8 cellular contexts compared by ENCODE assay signal in the genomic region with DNA sequence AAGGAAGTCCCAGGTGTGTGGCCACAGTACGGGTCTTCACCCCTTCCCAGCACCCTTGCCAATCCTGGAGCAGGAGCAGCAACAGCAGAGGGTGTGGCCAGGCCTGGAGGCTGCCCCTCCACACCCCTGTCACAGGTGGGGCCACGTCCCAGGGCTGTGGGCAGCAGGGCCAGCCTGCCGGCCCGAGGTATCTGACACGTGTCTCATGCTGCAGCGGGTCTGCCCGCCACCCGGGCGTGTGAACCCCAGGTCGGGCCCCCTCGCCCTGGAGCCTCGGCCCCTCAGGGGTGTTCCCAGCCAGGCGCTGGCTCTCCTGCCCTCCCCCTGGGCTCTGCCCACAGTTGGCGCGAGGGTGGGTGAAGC. TPM values are rescaled to one million over a fixed set of nuclear protein-coding genes. Genes with fewer than 3 reads are reported as not detected.
A peak's percentile ranks its signal among the peaks of the same experiment; 100 is the strongest.
DNase-seq lines count a peak whose midpoint lies in the region; ATAC-seq and TF ChIP-seq lines count a peak whose summit lies in the region.
"Not testable (repeated sequence)": the region's sequence is repeated elsewhere in the genome, so short reads cannot be mapped to it uniquely, and the experiment has no call there.

No MANE protein-coding gene starts in this region.

- peak overlapping the region; percentile 61 for H4K91ac ChIP-seq in mesenchymal stem cell (ENCODE audit: low read length)

- H3K4me2 ChIP-seq in SK-N-SH = peak overlapping the region; percentile 78; the same call in 1 of the 2 replicates
- peak overlapping the region; percentile 39 for H3K4me2 ChIP-seq in mesenchymal stem cell (ENCODE audit: low read length, poor library complexity, severe bottlenecking)

- H3K27ac ChIP-seq in SK-N-SH (ENCODE audit: low read depth in 2 of 2, low read length in 1 of 2) (peak overlapping the region in 1 of 2 experiments; percentile 96; a peak in 2 of 4 replicates), esophagus squamous epithelium (peak overlapping the region; percentile 72 to 88 (median 86)), left ventricle myocardium inferior (replicated peaks) (peak overlapping the region; percentile 89), gastrocnemius medialis (peak overlapping the region; percentile 85 to 97 (median 94)), vagina (peak overlapping the region; percentile 92)
- not testable (repeated sequence) for H3K27ac ChIP-seq in mesenchymal stem cell (ENCODE audit: low read length, poor library complexity, severe bottlenecking); suprapubic skin

- TF ChIP-seq EP300 in SK-N-SH (IDR thresholded peaks at IDR 0.05; ENCODE audit: borderline replicate concordance in 1 of 2, low read depth in 1 of 2, low read length in 1 of 2); suprapubic skin (IDR thresholded peaks at IDR 0.05): not testable (repeated sequence)

- H3F3A ChIP-seq in SK-N-SH (replicated peaks; ENCODE audit: insufficient read depth) = not testable (repeated sequence)

- peaks cover 68% of the 10 kb centered on the region for H3K79me2 ChIP-seq in SK-N-SH (ENCODE audit: insufficient read depth)

- not testable (repeated sequence) for H2BK12ac ChIP-seq in mesenchymal stem cell (ENCODE audit: low read length in 2 of 2)

- CTCF ChIA-PET in SK-N-SH (lab: Yijun Ruan, JAX) = not testable (repeated sequence)

- not testable (repeated sequence) for TF ChIP-seq POLR2A in esophagus squamous epithelium (IDR thresholded peaks at IDR 0.05); gastrocnemius medialis (IDR thresholded peaks at IDR 0.05); suprapubic skin (IDR thresholded peaks at IDR 0.05); vagina (IDR thresholded peaks at IDR 0.05)

- TF ChIP-seq CTCF in SK-N-SH (IDR thresholded peaks at IDR 0.05); esophagus squamous epithelium (IDR thresholded peaks at IDR 0.05); left ventricle myocardium inferior (IDR thresholded peaks at IDR 0.05; ENCODE audit: borderline replicate concordance); gastrocnemius medialis (IDR thresholded peaks at IDR 0.05 in 4 of 5, conservative IDR thresholded peaks at IDR 0.05 in 1 of 5); suprapubic skin (IDR thresholded peaks at IDR 0.05); vagina (IDR thresholded peaks at IDR 0.05): not testable (repeated sequence)

- H3K4ac ChIP-seq in mesenchymal stem cell (ENCODE audit: low read depth in 1 of 2, low read length in 2 of 2) = not testable (repeated sequence)

- H2AK5ac ChIP-seq in mesenchymal stem cell (ENCODE audit: low read length, severe bottlenecking) = not testable (repeated sequence)

- peak overlapping the region in 1 of 2 experiments; percentile 40 for H3K18ac ChIP-seq in mesenchymal stem cell (ENCODE audit: low read depth in 1 of 2, low read length in 2 of 2)

- H2BK5ac ChIP-seq in mesenchymal stem cell (ENCODE audit: low read depth, low read length, poor library complexity, severe bottlenecking) = not testable (repeated sequence)

- not testable (repeated sequence) for H3K9ac ChIP-seq in SK-N-SH; mesenchymal stem cell (ENCODE audit: low read length)

- not testable (repeated sequence) for H3K27me3 ChIP-seq in SK-N-SH (ENCODE audit: insufficient read depth); esophagus squamous epithelium; left ventricle myocardium inferior (ENCODE audit: low read depth); mesenchymal stem cell (ENCODE audit: control insufficient read depth in 1 of 2, insufficient read depth in 1 of 2, low read length in 2 of 2); gastrocnemius medialis; suprapubic skin; vagina

- peak in 1 of 2 donors; percentile 4 for ATAC-seq in gastrocnemius medialis

- H3K9me2 ChIP-seq in SK-N-SH = not testable (repeated sequence)

- peak overlapping the region; percentile 85 for H2BK120ac ChIP-seq in mesenchymal stem cell (ENCODE audit: low read depth, low read length)

- not testable (repeated sequence) for TF ChIP-seq RAD21 in SK-N-SH (IDR thresholded peaks at IDR 0.05; ENCODE audit: low read length)

- H3K79me1 ChIP-seq in mesenchymal stem cell (replicated peaks; ENCODE audit: low read length, poor library complexity, severe bottlenecking) = not testable (repeated sequence)

- peak; percentile 7 for DNase-seq in ELF-1 (ENCODE audit: low read depth, low spot score)
- DNase-seq in SK-N-SH; esophagus squamous epithelium (lab: John Stamatoyannopoulos, UW); left ventricle myocardium inferior; mesenchymal stem cell; suprapubic skin (ENCODE audit: low spot score in 2 of 2); vagina (ENCODE audit: extremely low spot score in 2 of 2): not testable (repeated sequence)
- DNase-seq in gastrocnemius medialis = peak in 1 of 2 donors; percentile 25

- H3K4me1 ChIP-seq in SK-N-SH (ENCODE audit: control insufficient read depth in 1 of 2, insufficient read depth in 2 of 2, low read depth in 1 of 2, low read length in 1 of 2) = peaks cover 25 to 65% of the 10 kb centered on the region in 2 experiments; a peak in 2 of 4 replicates
- peaks cover 55 to 83% (median 68%) of the 10 kb centered on the region in 3 donors for H3K4me1 ChIP-seq in esophagus squamous epithelium
- H3K4me1 ChIP-seq in left ventricle myocardium inferior = peaks cover 73% of the 10 kb centered on the region
- H3K4me1 ChIP-seq in mesenchymal stem cell (ENCODE audit: control insufficient read depth, insufficient read depth, low read depth, low read length) = peaks cover 47% of the 10 kb centered on the region
- peaks cover 58 to 81% of the 10 kb centered on the region in 2 donors for H3K4me1 ChIP-seq in gastrocnemius medialis
- H3K4me1 ChIP-seq in suprapubic skin = peaks cover 79% of the 10 kb centered on the region
- peaks cover 73% of the 10 kb centered on the region for H3K4me1 ChIP-seq in vagina

- not testable (repeated sequence) for H2AFZ ChIP-seq in SK-N-SH (ENCODE audit: low read depth); mesenchymal stem cell (ENCODE audit: low read depth, low read length)

- WGBS in SK-N-SH (ENCODE audit: low lambda C conversion rate) = no CpG with 5 or more reads among the region's 15 CpGs
- WGBS in esophagus squamous epithelium, 2 donors = no CpG with 5 or more reads among the region's 15 CpGs
- WGBS in mesenchymal stem cell = 57% methylated on average over 6 of the region's 15 CpGs
- WGBS in suprapubic skin = no CpG with 5 or more reads among the region's 15 CpGs

- H3K23ac ChIP-seq in mesenchymal stem cell (ENCODE audit: low read length in 2 of 2) = not testable (repeated sequence)

- POLR2A ChIA-PET in SK-N-SH (lab: Yijun Ruan, JAX) = not testable (repeated sequence)

- H3K36me3 ChIP-seq in SK-N-SH (replicated peaks in 1 of 2; ENCODE audit: control insufficient read depth in 1 of 2, insufficient read depth in 2 of 2, low read length in 1 of 2); esophagus squamous epithelium; left ventricle myocardium inferior; mesenchymal stem cell (ENCODE audit: control insufficient read depth in 1 of 2, insufficient read depth in 2 of 2, low read depth in 1 of 2, low read length in 2 of 2); gastrocnemius medialis; suprapubic skin; vagina: not testable (repeated sequence)

- not testable (repeated sequence) for H4K8ac ChIP-seq in mesenchymal stem cell (ENCODE audit: low read length)

- in situ Hi-C loops in gastrocnemius medialis (cut with MboI; ENCODE audit: low sequenced_read_pairs in 4 of 4) = not testable (repeated sequence)

- H2BK15ac ChIP-seq in mesenchymal stem cell (ENCODE audit: low read depth, poor library complexity, severe bottlenecking) = peak overlapping the region; percentile 83

- peak overlapping the region in 1 of 2 experiments; percentile 32 for H3K14ac ChIP-seq in mesenchymal stem cell (ENCODE audit: low read length in 2 of 2)

- not testable (repeated sequence) for H3K4me3 ChIP-seq in SK-N-SH (ENCODE audit: low read depth in 2 of 2, low read length in 1 of 2); mesenchymal stem cell (ENCODE audit: insufficient read depth in 1 of 2, low read depth in 1 of 2, low read length in 2 of 2)
- peak overlapping the region in 3 of 4 donors; percentile 21 to 53 (median 22) for H3K4me3 ChIP-seq in esophagus squamous epithelium
- H3K4me3 ChIP-seq in left ventricle myocardium inferior = peak overlapping the region; percentile 61
- H3K4me3 ChIP-seq in gastrocnemius medialis = peak overlapping the region; percentile 31 to 56 (median 48)
- peak overlapping the region; percentile 31 for H3K4me3 ChIP-seq in suprapubic skin
- H3K4me3 ChIP-seq in vagina = peak overlapping the region in 1 of 2 donors; percentile 49

- intact Hi-C loops in esophagus squamous epithelium (cut with DNase I); left ventricle myocardium inferior (cut with micrococcal nuclease); gastrocnemius medialis (cut with DNase I; ENCODE audit: low total_unique reads); vagina (cut with DNase I): not testable (repeated sequence)

- H3K9me3 ChIP-seq in SK-N-SH; esophagus squamous epithelium; left ventricle myocardium inferior (replicated peaks); mesenchymal stem cell (ENCODE audit: control insufficient read depth, low read length); gastrocnemius medialis; suprapubic skin; vagina: not testable (repeated sequence)

- H4K20me1 ChIP-seq in SK-N-SH (ENCODE audit: insufficient read depth) = peaks cover 26% of the 10 kb centered on the region; the same call in 1 of the 2 replicates

RNA-seq across cellular contexts. Expression of gene RRN3, which starts 49.1 kb away (rescaled TPM):
- polyA plus RNA-seq in SK-N-SH (2012; rRNA removed) = 21.3 and 32.8 TPM in 2 replicates
- 33.8 and 34.0 TPM in 2 replicates for polyA plus RNA-seq in SK-N-SH (2012; cell fraction: cytosol; rRNA removed)
- 14.2 and 34.2 TPM in 2 replicates for polyA plus RNA-seq in SK-N-SH (2012; cell fraction: nucleus; rRNA removed)
- total RNA-seq in esophagus squamous epithelium = 10 to 100 TPM; 14.0 to 27.8 (median 20.0) TPM
- 24.4 TPM for total RNA-seq in left ventricle myocardium inferior
- polyA plus RNA-seq in mesenchymal stem cell (2013, experiment 1 of 2) = 11.7 TPM
- 12.7 TPM for polyA plus RNA-seq in mesenchymal stem cell (2013, experiment 2 of 2)
- total RNA-seq in gastrocnemius medialis = 10 to 100 TPM; 32.8 to 76.4 (median 49.3) TPM
- 10 to 100 TPM; 20.0 to 30.1 (median 23.5) TPM for total RNA-seq in suprapubic skin
- total RNA-seq in vagina = 24.8 TPM
